Comparison of ENCODE assay signal across 1 cellular context in genomic region chr5:103444333-103445038, GRCh38.
TF ChIP-seq lines count a peak whose summit lies in the region.

No MANE protein-coding gene starts in this region.

TF ChIP-seq in HepG2, 621 proteins besides CTCF, POLR2A, EP300 and RAD21:
- TF ChIP-seq, protein P1, sequence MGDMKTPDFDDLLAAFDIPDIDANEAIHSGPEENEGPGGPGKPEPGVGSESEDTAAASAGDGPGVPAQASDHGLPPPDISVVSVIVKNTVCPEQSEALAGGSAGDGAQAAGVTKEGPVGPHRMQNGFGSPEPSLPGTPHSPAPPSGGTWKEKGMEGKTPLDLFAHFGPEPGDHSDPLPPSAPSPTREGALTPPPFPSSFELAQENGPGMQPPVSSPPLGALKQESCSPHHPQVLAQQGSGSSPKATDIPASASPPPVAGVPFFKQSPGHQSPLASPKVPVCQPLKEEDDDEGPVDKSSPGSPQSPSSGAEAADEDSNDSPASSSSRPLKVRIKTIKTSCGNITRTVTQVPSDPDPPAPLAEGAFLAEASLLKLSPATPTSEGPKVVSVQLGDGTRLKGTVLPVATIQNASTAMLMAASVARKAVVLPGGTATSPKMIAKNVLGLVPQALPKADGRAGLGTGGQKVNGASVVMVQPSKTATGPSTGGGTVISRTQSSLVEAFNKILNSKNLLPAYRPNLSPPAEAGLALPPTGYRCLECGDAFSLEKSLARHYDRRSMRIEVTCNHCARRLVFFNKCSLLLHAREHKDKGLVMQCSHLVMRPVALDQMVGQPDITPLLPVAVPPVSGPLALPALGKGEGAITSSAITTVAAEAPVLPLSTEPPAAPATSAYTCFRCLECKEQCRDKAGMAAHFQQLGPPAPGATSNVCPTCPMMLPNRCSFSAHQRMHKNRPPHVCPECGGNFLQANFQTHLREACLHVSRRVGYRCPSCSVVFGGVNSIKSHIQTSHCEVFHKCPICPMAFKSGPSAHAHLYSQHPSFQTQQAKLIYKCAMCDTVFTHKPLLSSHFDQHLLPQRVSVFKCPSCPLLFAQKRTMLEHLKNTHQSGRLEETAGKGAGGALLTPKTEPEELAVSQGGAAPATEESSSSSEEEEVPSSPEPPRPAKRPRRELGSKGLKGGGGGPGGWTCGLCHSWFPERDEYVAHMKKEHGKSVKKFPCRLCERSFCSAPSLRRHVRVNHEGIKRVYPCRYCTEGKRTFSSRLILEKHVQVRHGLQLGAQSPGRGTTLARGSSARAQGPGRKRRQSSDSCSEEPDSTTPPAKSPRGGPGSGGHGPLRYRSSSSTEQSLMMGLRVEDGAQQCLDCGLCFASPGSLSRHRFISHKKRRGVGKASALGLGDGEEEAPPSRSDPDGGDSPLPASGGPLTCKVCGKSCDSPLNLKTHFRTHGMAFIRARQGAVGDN (CRISPR knock-in tag; IDR thresholded peaks at IDR 0.05), result no peak
- TF ChIP-seq STAG1 (CRISPR knock-in tag; IDR thresholded peaks at IDR 0.05) (no peak), KDM3A (CRISPR knock-in tag; IDR thresholded peaks at IDR 0.05; ENCODE audit: low read depth) (no peak), E2F5 (CRISPR knock-in tag; conservative IDR thresholded peaks at IDR 0.05) (no peak), HNRNPH1 (optimal IDR thresholded peaks at IDR 0.05; ENCODE audit: low read depth, low read length) (no peak), ZNF180 (CRISPR knock-in tag; IDR thresholded peaks at IDR 0.05; ENCODE audit: borderline replicate concordance, low read depth) (no peak), ZNF616 (CRISPR knock-in tag; IDR thresholded peaks at IDR 0.05; ENCODE audit: low read depth) (no peak), SP140L (CRISPR knock-in tag; IDR thresholded peaks at IDR 0.05; ENCODE audit: borderline replicate concordance) (no peak), RFXANK (CRISPR knock-in tag; IDR thresholded peaks at IDR 0.05) (no peak), ZBTB7A (CRISPR knock-in tag; IDR thresholded peaks at IDR 0.05) (no peak)
- TF ChIP-seq, protein P2, sequence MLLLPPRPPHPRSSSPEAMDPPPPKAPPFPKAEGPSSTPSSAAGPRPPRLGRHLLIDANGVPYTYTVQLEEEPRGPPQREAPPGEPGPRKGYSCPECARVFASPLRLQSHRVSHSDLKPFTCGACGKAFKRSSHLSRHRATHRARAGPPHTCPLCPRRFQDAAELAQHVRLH (CRISPR knock-in tag; IDR thresholded peaks at IDR 0.05; ENCODE audit: borderline replicate concordance, low read depth), result no peak
